In genomic region chr5:112126982-112127381, GRCh38 we compare ENCODE assay signal across 2 cellular contexts.
TF ChIP-seq lines count a peak whose summit lies in the region.

No MANE protein-coding gene starts in this region.

TF ChIP-seq in liver, 16 proteins besides CTCF, POLR2A, EP300 and RAD21 (continued from another document):
- no peak for TF ChIP-seq YY1 (IDR thresholded peaks at IDR 0.05)

TF ChIP-seq in HepG2, 621 proteins besides CTCF, POLR2A, EP300 and RAD21 (continued from another document):
- TF ChIP-seq, protein P1, sequence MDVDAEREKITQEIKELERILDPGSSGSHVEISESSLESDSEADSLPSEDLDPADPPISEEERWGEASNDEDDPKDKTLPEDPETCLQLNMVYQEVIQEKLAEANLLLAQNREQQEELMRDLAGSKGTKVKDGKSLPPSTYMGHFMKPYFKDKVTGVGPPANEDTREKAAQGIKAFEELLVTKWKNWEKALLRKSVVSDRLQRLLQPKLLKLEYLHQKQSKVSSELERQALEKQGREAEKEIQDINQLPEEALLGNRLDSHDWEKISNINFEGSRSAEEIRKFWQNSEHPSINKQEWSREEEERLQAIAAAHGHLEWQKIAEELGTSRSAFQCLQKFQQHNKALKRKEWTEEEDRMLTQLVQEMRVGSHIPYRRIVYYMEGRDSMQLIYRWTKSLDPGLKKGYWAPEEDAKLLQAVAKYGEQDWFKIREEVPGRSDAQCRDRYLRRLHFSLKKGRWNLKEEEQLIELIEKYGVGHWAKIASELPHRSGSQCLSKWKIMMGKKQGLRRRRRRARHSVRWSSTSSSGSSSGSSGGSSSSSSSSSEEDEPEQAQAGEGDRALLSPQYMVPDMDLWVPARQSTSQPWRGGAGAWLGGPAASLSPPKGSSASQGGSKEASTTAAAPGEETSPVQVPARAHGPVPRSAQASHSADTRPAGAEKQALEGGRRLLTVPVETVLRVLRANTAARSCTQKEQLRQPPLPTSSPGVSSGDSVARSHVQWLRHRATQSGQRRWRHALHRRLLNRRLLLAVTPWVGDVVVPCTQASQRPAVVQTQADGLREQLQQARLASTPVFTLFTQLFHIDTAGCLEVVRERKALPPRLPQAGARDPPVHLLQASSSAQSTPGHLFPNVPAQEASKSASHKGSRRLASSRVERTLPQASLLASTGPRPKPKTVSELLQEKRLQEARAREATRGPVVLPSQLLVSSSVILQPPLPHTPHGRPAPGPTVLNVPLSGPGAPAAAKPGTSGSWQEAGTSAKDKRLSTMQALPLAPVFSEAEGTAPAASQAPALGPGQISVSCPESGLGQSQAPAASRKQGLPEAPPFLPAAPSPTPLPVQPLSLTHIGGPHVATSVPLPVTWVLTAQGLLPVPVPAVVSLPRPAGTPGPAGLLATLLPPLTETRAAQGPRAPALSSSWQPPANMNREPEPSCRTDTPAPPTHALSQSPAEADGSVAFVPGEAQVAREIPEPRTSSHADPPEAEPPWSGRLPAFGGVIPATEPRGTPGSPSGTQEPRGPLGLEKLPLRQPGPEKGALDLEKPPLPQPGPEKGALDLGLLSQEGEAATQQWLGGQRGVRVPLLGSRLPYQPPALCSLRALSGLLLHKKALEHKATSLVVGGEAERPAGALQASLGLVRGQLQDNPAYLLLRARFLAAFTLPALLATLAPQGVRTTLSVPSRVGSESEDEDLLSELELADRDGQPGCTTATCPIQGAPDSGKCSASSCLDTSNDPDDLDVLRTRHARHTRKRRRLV (CRISPR knock-in tag; IDR thresholded peaks at IDR 0.05) = no peak
- TF ChIP-seq, protein P2, sequence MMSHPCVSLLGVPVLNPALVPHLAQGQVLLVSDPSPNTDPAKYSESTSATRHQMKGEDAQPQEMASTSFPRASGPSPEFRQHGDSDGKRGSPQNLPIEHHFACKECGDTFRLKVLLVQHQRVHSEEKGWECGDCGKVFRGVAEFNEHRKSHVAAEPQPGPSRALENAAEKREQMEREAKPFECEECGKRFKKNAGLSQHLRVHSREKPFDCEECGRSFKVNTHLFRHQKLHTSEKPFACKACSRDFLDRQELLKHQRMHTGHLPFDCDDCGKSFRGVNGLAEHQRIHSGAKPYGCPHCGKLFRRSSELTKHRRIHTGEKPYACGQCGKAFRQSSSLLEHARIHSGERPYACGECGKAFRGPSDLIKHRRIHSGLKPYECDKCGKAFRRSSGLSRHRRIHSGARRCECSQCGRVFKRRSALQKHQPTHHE (CRISPR knock-in tag; IDR thresholded peaks at IDR 0.05; ENCODE audit: borderline replicate concordance) = no peak
- TF ChIP-seq IRF9 (CRISPR knock-in tag; IDR thresholded peaks at IDR 0.05; ENCODE audit: borderline replicate concordance) (no peak), GABPA (IDR thresholded peaks at IDR 0.05; ENCODE audit: low read depth, low read length) (no peak), GABPA (CRISPR knock-in tag; IDR thresholded peaks at IDR 0.05; ENCODE audit: low read depth) (no peak), TSC22D2 (CRISPR knock-in tag; IDR thresholded peaks at IDR 0.05; ENCODE audit: borderline replicate concordance) (no peak), ZNF660 (CRISPR knock-in tag; IDR thresholded peaks at IDR 0.05; ENCODE audit: borderline replicate concordance, low read depth) (no peak), ZNF441 (CRISPR knock-in tag; IDR thresholded peaks at IDR 0.05; ENCODE audit: borderline replicate concordance) (no peak), ZNF770 (CRISPR knock-in tag; IDR thresholded peaks at IDR 0.05) (no peak), DR1 (CRISPR knock-in tag; IDR thresholded peaks at IDR 0.05) (no peak), ZNF768 (CRISPR knock-in tag; IDR thresholded peaks at IDR 0.05) (no peak), PTBP1 (IDR thresholded peaks at IDR 0.05; ENCODE audit: low read depth, low read length, poor library complexity, severe bottlenecking) (no peak), ZNF792 (CRISPR knock-in tag; IDR thresholded peaks at IDR 0.05) (no peak)
- TF ChIP-seq, protein P3, sequence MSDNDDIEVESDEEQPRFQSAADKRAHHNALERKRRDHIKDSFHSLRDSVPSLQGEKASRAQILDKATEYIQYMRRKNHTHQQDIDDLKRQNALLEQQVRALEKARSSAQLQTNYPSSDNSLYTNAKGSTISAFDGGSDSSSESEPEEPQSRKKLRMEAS (IDR thresholded peaks at IDR 0.05) = no peak
- TF ChIP-seq, protein P4, sequence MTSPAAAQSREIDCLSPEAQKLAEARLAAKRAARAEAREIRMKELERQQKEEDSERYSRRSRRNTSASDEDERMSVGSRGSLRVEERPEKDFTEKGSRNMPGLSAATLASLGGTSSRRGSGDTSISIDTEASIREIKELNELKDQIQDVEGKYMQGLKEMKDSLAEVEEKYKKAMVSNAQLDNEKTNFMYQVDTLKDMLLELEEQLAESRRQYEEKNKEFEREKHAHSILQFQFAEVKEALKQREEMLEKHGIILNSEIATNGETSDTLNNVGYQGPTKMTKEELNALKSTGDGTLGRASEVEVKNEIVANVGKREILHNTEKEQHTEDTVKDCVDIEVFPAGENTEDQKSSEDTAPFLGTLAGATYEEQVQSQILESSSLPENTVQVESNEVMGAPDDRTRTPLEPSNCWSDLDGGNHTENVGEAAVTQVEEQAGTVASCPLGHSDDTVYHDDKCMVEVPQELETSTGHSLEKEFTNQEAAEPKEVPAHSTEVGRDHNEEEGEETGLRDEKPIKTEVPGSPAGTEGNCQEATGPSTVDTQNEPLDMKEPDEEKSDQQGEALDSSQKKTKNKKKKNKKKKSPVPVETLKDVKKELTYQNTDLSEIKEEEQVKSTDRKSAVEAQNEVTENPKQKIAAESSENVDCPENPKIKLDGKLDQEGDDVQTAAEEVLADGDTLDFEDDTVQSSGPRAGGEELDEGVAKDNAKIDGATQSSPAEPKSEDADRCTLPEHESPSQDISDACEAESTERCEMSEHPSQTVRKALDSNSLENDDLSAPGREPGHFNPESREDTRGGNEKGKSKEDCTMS (CRISPR knock-in tag; conservative IDR thresholded peaks at IDR 0.05) = no peak
- TF ChIP-seq, protein P5, sequence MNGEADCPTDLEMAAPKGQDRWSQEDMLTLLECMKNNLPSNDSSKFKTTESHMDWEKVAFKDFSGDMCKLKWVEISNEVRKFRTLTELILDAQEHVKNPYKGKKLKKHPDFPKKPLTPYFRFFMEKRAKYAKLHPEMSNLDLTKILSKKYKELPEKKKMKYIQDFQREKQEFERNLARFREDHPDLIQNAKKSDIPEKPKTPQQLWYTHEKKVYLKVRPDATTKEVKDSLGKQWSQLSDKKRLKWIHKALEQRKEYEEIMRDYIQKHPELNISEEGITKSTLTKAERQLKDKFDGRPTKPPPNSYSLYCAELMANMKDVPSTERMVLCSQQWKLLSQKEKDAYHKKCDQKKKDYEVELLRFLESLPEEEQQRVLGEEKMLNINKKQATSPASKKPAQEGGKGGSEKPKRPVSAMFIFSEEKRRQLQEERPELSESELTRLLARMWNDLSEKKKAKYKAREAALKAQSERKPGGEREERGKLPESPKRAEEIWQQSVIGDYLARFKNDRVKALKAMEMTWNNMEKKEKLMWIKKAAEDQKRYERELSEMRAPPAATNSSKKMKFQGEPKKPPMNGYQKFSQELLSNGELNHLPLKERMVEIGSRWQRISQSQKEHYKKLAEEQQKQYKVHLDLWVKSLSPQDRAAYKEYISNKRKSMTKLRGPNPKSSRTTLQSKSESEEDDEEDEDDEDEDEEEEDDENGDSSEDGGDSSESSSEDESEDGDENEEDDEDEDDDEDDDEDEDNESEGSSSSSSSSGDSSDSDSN (CRISPR knock-in tag; IDR thresholded peaks at IDR 0.05) = no peak
- TF ChIP-seq, protein P6, sequence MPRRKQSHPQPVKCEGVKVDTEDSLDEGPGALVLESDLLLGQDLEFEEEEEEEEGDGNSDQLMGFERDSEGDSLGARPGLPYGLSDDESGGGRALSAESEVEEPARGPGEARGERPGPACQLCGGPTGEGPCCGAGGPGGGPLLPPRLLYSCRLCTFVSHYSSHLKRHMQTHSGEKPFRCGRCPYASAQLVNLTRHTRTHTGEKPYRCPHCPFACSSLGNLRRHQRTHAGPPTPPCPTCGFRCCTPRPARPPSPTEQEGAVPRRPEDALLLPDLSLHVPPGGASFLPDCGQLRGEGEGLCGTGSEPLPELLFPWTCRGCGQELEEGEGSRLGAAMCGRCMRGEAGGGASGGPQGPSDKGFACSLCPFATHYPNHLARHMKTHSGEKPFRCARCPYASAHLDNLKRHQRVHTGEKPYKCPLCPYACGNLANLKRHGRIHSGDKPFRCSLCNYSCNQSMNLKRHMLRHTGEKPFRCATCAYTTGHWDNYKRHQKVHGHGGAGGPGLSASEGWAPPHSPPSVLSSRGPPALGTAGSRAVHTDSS (CRISPR knock-in tag; conservative IDR thresholded peaks at IDR 0.05) = no peak
